ENCODE assay signal across 1 cellular context in genomic region chr20:36924167-36925045, GRCh38.
TF ChIP-seq lines count a peak whose summit lies in the region.

No MANE protein-coding gene starts in this region.

TF ChIP-seq in K562, 482 proteins besides CTCF, POLR2A, EP300 and RAD21 (continued from another document and continues in another):
- no peak for TF ChIP-seq ATF6 (CRISPR knock-in tag; IDR thresholded peaks at IDR 0.05)
- no peak for TF ChIP-seq POU5F1 (IDR thresholded peaks at IDR 0.05; ENCODE audit: borderline replicate concordance, low read depth, low read length, partially characterized antibody)
- TF ChIP-seq RFX1 (IDR thresholded peaks at IDR 0.05) = no peak
- TF ChIP-seq FOXJ2 (tag; IDR thresholded peaks at IDR 0.05) = no peak
- TF ChIP-seq TAF9B (IDR thresholded peaks at IDR 0.05; ENCODE audit: partially characterized antibody) = no peak
- TF ChIP-seq ELK1 (CRISPR knock-in tag; IDR thresholded peaks at IDR 0.05) = no peak
- TF ChIP-seq MECOM (CRISPR knock-in tag; IDR thresholded peaks at IDR 0.05) = no peak
- TF ChIP-seq SNAPC5 (CRISPR knock-in tag; IDR thresholded peaks at IDR 0.05) = no peak
- peak in 1 of 2 experiments; percentile 21 for TF ChIP-seq NCOA2 (IDR thresholded peaks at IDR 0.05; ENCODE audit: partially characterized antibody in 2 of 2)
- no peak for TF ChIP-seq ZNF232 (CRISPR knock-in tag; IDR thresholded peaks at IDR 0.05)
- no peak for TF ChIP-seq ZNF263 (CRISPR knock-in tag; IDR thresholded peaks at IDR 0.05; ENCODE audit: borderline replicate concordance)
- TF ChIP-seq TBL1XR1 (IDR thresholded peaks at IDR 0.05; ENCODE audit: low read length in 2 of 2) = no peak
- no peak for TF ChIP-seq CEBPZ (IDR thresholded peaks at IDR 0.05; ENCODE audit: borderline replicate concordance, low read depth, low read length)
- no peak for TF ChIP-seq STAT5B (CRISPR knock-in tag; IDR thresholded peaks at IDR 0.05)
- TF ChIP-seq SRSF9 (IDR thresholded peaks at IDR 0.05; ENCODE audit: borderline replicate concordance, low read depth, low read length) = no peak
- no peak for TF ChIP-seq TAF7 (tag; IDR thresholded peaks at IDR 0.05)
- no peak for TF ChIP-seq POLR2AphosphoS5 (IDR thresholded peaks at IDR 0.05; ENCODE audit: control insufficient read depth, insufficient read depth, low read depth, low read length)
- no peak for TF ChIP-seq ZNF449 (CRISPR knock-in tag; IDR thresholded peaks at IDR 0.05)
- no peak for TF ChIP-seq FUS (optimal IDR thresholded peaks at IDR 0.05; ENCODE audit: low read depth, low read length)
- no peak for TF ChIP-seq GATA2 (CRISPR knock-in tag; IDR thresholded peaks at IDR 0.05)
- no peak for TF ChIP-seq NCOA1 (IDR thresholded peaks at IDR 0.05; ENCODE audit: low read depth)
- TF ChIP-seq PRDM10 (IDR thresholded peaks at IDR 0.05; ENCODE audit: partially characterized antibody) = no peak
- TF ChIP-seq ZNF133 (CRISPR knock-in tag; IDR thresholded peaks at IDR 0.05) = no peak
- TF ChIP-seq ESRRB (CRISPR knock-in tag; IDR thresholded peaks at IDR 0.05; ENCODE audit: borderline replicate concordance) = no peak
- TF ChIP-seq DIDO1 (tag; IDR thresholded peaks at IDR 0.05; ENCODE audit: low read depth) = 0 out of 2 replicates have a peak, but pooled peaks have one; percentile 37
- no peak for TF ChIP-seq ZNF583 (CRISPR knock-in tag; IDR thresholded peaks at IDR 0.05)
- TF ChIP-seq ZNF764 (CRISPR knock-in tag; IDR thresholded peaks at IDR 0.05; ENCODE audit: low read depth) = no peak
- no peak for TF ChIP-seq NR3C1 (CRISPR knock-in tag; IDR thresholded peaks at IDR 0.05)
- no peak for TF ChIP-seq RBM34 (IDR thresholded peaks at IDR 0.05; ENCODE audit: borderline replicate concordance, insufficient read depth, low read length)
- TF ChIP-seq SIN3A (IDR thresholded peaks at IDR 0.05; ENCODE audit: borderline replicate concordance in 2 of 2, control insufficient read depth in 1 of 2, low read depth in 2 of 2, low read length in 2 of 2) = no peak
- no peak for TF ChIP-seq DLX4 (CRISPR knock-in tag; IDR thresholded peaks at IDR 0.05)
- 0 out of 4 replicates have a peak, but pooled peaks of 1 of the 2 experiments have one; percentile 19 for TF ChIP-seq ZNF318 (IDR thresholded peaks at IDR 0.05; ENCODE audit: borderline replicate concordance in 1 of 2, low read depth in 1 of 2)
- TF ChIP-seq RCOR1 (IDR thresholded peaks at IDR 0.05; ENCODE audit: borderline replicate concordance in 1 of 2, low read depth in 2 of 2, low read length in 2 of 2) = peak in 1 of 2 experiments; percentile 32; a peak in 1 of 4 replicates
- TF ChIP-seq CBX8 (IDR thresholded peaks at IDR 0.05; ENCODE audit: borderline replicate concordance, extremely low read depth, low read depth, low read length, poor library complexity, severe bottlenecking) = no peak
- no peak for TF ChIP-seq RNF2 (IDR thresholded peaks at IDR 0.05)
- TF ChIP-seq TEAD1 (CRISPR knock-in tag; IDR thresholded peaks at IDR 0.05) = no peak
- no peak for TF ChIP-seq ZNF3 (CRISPR knock-in tag; IDR thresholded peaks at IDR 0.05)
